Comparison of ENCODE assay signal across 30 cellular contexts in genomic region chr20:24157213-24157612, GRCh38.
DNase-seq lines count a peak whose midpoint lies in the region; ATAC-seq, FAIRE-seq and TF ChIP-seq lines count a peak whose summit lies in the region.
"Had no signal": no experiment of that assay in that cellular context is flagged by ENCODE, and none has a peak within 500 bp of the region (broad histone marks: within the 10 kb centered on the region; RNA-seq: fewer than 3 reads in every experiment).

No MANE protein-coding gene starts in this region.

- CTCF ChIA-PET in CD4-positive, alpha-beta T cell (lab: Charles Lee) = no interaction called here
- CTCF ChIA-PET in activated CD4-positive, alpha-beta memory T cell treated with anti-CD3 and anti-CD28 coated beads for 36 hours (lab: Charles Lee) = no interaction called here

- no peaks in the 10 kb centered on the region for H3K4me1 Mint-ChIP-seq in CD4-positive, alpha-beta T cell (ENCODE audit: low read depth)
- no peaks in the 10 kb centered on the region for H3K4me1 Mint-ChIP-seq in activated CD4-positive, alpha-beta memory T cell treated with anti-CD3 and anti-CD28 coated beads for 36 hours (ENCODE audit: low read depth)
- H3K4me1 Mint-ChIP-seq: activated naive CD4-positive, alpha-beta T cell treated with anti-CD3 and anti-CD28 coated beads, Interleukin-2, amount 10 ng/mL, durations not matched to agents 7 days and 5 days; stimulated activated naive B cell treated with anti-CD40 and anti-IgM and Interleukin-4, amounts not matched to agents 10 μg/mL and 1 μg/mL and 100 μg/mL, for 72 hours had no signal

- no peak for TF ChIP-seq CTCF in CD4-positive, alpha-beta T cell (IDR thresholded peaks at IDR 0.05)
- TF ChIP-seq CTCF in GM12865 (IDR thresholded peaks at IDR 0.05; ENCODE audit: insufficient read depth, low read depth, low read length, missing control alignments) (no peak), D721Med (IDR thresholded peaks at IDR 0.05; ENCODE audit: insufficient read depth, missing control alignments) (no peak)

- no peaks in the 10 kb centered on the region for H3K27me3 Mint-ChIP-seq in CD4-positive, alpha-beta T cell
- H3K27me3 Mint-ChIP-seq in activated CD4-positive, alpha-beta memory T cell treated with anti-CD3 and anti-CD28 coated beads for 36 hours = peaks cover 6% of the 10 kb centered on the region

- no peaks in the 10 kb centered on the region for H3K27me3 ChIP-seq in CD4-positive, alpha-beta T cell (ENCODE audit: control insufficient read depth, insufficient read depth, low read length)
- H3K27me3 ChIP-seq: heart left ventricle, neural progenitor cell, right atrium auricular region, SJCRH30 had no signal

- no peak for FAIRE-seq in D721Med (lab: Jason Lieb, UNC)
- FAIRE-seq: GM19239, H1, urothelium cell line had no signal

- ATAC-seq in CD4-positive, alpha-beta T cell (ENCODE audit: poor library complexity) = peak; percentile 21
- ATAC-seq: heart left ventricle; stimulated activated naive B cell treated with anti-CD40 and anti-IgM and Interleukin-4, amounts not matched to agents 10 μg/mL and 1 μg/mL and 100 μg/mL, for 72 hours had no signal

- no peak overlapping the region for H3K27ac ChIP-seq in CD4-positive, alpha-beta T cell (ENCODE audit: low read depth, low read length)
- H3K27ac ChIP-seq: breast epithelium, epithelial cell of prostate, heart left ventricle, neural progenitor cell, parathyroid adenoma, right atrium auricular region, SJCRH30, thoracic aorta had no signal

- POLR2A ChIA-PET in CD4-positive, alpha-beta T cell (lab: Charles Lee) = no interaction called here
- POLR2A ChIA-PET in activated CD4-positive, alpha-beta memory T cell treated with anti-CD3 and anti-CD28 coated beads for 36 hours (lab: Charles Lee) = no interaction called here

- no peak overlapping the region for H3K4me3 ChIP-seq in GM12865 (ENCODE audit: low read depth, low read length)
- H3K4me3 ChIP-seq: breast epithelium, heart left ventricle, neural progenitor cell, right atrium auricular region, SJCRH30, spleen, thoracic aorta had no signal

- no peak for DNase-seq in CD4-positive, alpha-beta T cell
- DNase-seq in GM12865 (ENCODE audit: low read depth) (peak; percentile 3), mesenteric fat pad (ENCODE audit: low spot score) (peak; percentile 49), NCI-H510A treated with DMSO at 0.1 percent for 48 hours (lab: John Stamatoyannopoulos, UW) (no peak), D721Med (ENCODE audit: insufficient read length, low spot score) (no peak)
- peak; percentile 27 for DNase-seq in activated CD4-positive, alpha-beta memory T cell treated with anti-CD3 and anti-CD28 coated beads for 36 hours
- DNase-seq in activated effector memory CD4-positive, alpha-beta T cell treated with anti-CD3 and anti-CD28 coated beads, Interleukin-2, amount 50 U/mL, for 16 hours = no peak
- DNase-seq: activated CD4-positive, CD25-positive, alpha-beta regulatory T cell; activated CD8-positive, alpha-beta memory T cell treated with anti-CD3 and anti-CD28 coated beads for 24 hours; activated naive CD4-positive, alpha-beta T cell treated with anti-CD3 and anti-CD28 coated beads, Interleukin-2, amount 10 ng/mL, durations not matched to agents 7 days and 5 days; activated T-cell treated with anti-CD3 and anti-CD28 coated beads, Interleukin-2, amount 50 U/mL, for 4 hours; amygdala; C1 segment of cervical spinal cord; effector CD4-positive, alpha-beta T cell; heart left ventricle; NCI-H2029 treated with DMSO at 0.1 percent for 48 hours; NCI-H69; SJCRH30; spleen; stimulated activated CD4-positive, alpha-beta T cell treated with anti-CD3 and anti-CD28 coated beads, Interleukin-2, amount 100 ng/mL, for 48 hours; stimulated activated naive B cell treated with anti-CD40 and anti-IgM and Interleukin-4, amounts not matched to agents 10 μg/mL and 1 μg/mL and 100 μg/mL, for 72 hours had no signal

- no peaks in the 10 kb centered on the region for H3K9me3 Mint-ChIP-seq in CD4-positive, alpha-beta T cell
- H3K9me3 Mint-ChIP-seq in activated CD4-positive, alpha-beta memory T cell treated with anti-CD3 and anti-CD28 coated beads for 36 hours = no peaks in the 10 kb centered on the region
- H3K9me3 Mint-ChIP-seq: activated naive CD4-positive, alpha-beta T cell treated with anti-CD3 and anti-CD28 coated beads, Interleukin-2, amount 10 ng/mL, durations not matched to agents 7 days and 5 days; activated T-cell treated with anti-CD3 and anti-CD28 coated beads, Interleukin-2, amount 50 U/mL, for 4 hours; neural progenitor cell; stimulated activated naive B cell treated with anti-CD40 and anti-IgM and Interleukin-4, amounts not matched to agents 10 μg/mL and 1 μg/mL and 100 μg/mL, for 72 hours had no signal

- H3K4me3 Mint-ChIP-seq in CD4-positive, alpha-beta T cell = no peak overlapping the region
- no peak overlapping the region for H3K4me3 Mint-ChIP-seq in activated CD4-positive, alpha-beta memory T cell treated with anti-CD3 and anti-CD28 coated beads for 36 hours
- H3K4me3 Mint-ChIP-seq: activated naive CD4-positive, alpha-beta T cell treated with anti-CD3 and anti-CD28 coated beads, Interleukin-2, amount 10 ng/mL, durations not matched to agents 7 days and 5 days; activated T-cell treated with anti-CD3 and anti-CD28 coated beads, Interleukin-2, amount 50 U/mL, for 4 hours; neural progenitor cell; stimulated activated naive B cell treated with anti-CD40 and anti-IgM and Interleukin-4, amounts not matched to agents 10 μg/mL and 1 μg/mL and 100 μg/mL, for 72 hours had no signal

- no peak overlapping the region for H3K27ac Mint-ChIP-seq in CD4-positive, alpha-beta T cell
- no peak overlapping the region for H3K27ac Mint-ChIP-seq in activated CD4-positive, alpha-beta memory T cell treated with anti-CD3 and anti-CD28 coated beads for 36 hours
- H3K27ac Mint-ChIP-seq: activated naive CD4-positive, alpha-beta T cell treated with anti-CD3 and anti-CD28 coated beads, Interleukin-2, amount 10 ng/mL, durations not matched to agents 7 days and 5 days; neural progenitor cell; stimulated activated naive B cell treated with anti-CD40 and anti-IgM and Interleukin-4, amounts not matched to agents 10 μg/mL and 1 μg/mL and 100 μg/mL, for 72 hours had no signal

- H3K9me3 ChIP-seq in CD4-positive, alpha-beta T cell (ENCODE audit: control insufficient read depth, low read length) = no peaks in the 10 kb centered on the region
- H3K9me3 ChIP-seq: breast epithelium, heart left ventricle, right atrium auricular region, SJCRH30, spleen, thoracic aorta had no signal

- H3K36me3 Mint-ChIP-seq in CD4-positive, alpha-beta T cell (ENCODE audit: low read depth) = no peaks in the 10 kb centered on the region
- no peaks in the 10 kb centered on the region for H3K36me3 Mint-ChIP-seq in activated CD4-positive, alpha-beta memory T cell treated with anti-CD3 and anti-CD28 coated beads for 36 hours
- H3K36me3 Mint-ChIP-seq: activated naive CD4-positive, alpha-beta T cell treated with anti-CD3 and anti-CD28 coated beads, Interleukin-2, amount 10 ng/mL, durations not matched to agents 7 days and 5 days; neural progenitor cell; stimulated activated naive B cell treated with anti-CD40 and anti-IgM and Interleukin-4, amounts not matched to agents 10 μg/mL and 1 μg/mL and 100 μg/mL, for 72 hours had no signal

- intact Hi-C loops in CD4-positive, alpha-beta T cell (cut with DNase I, micrococcal nuclease) = no loop called here
- intact Hi-C loops in activated CD4-positive, alpha-beta memory T cell treated with anti-CD3 and anti-CD28 coated beads for 36 hours (cut with micrococcal nuclease) = no loop called here

Comparison
In these comparisons a context has a peak if more than half of its experiments do, and no peak if none do; other contexts are left out.
1. DNase-seq: peak in GM12865 (single experiment), activated CD4-positive, alpha-beta memory T cell treated with anti-CD3 and anti-CD28 coated beads for 36 hours (single experiment) and mesenteric fat pad (single experiment); none in CD4-positive, alpha-beta T cell (0 of 10), NCI-H510A treated with DMSO at 0.1 percent for 48 hours (single experiment), activated effector memory CD4-positive, alpha-beta T cell treated with anti-CD3 and anti-CD28 coated beads, Interleukin-2, amount 50 U/mL, for 16 hours (single experiment) and D721Med (single experiment).